ENCODE assay signal across 6 cellular contexts in genomic region chr16:30064746-30065111, GRCh38. TPM values are rescaled to one million over a fixed set of nuclear protein-coding genes. Genes with fewer than 3 reads are reported as not detected.
A peak's percentile ranks its signal among the peaks of the same experiment; 100 is the strongest.
DNase-seq lines count a peak whose midpoint lies in the region; ATAC-seq and TF ChIP-seq lines count a peak whose summit lies in the region.

No MANE protein-coding gene starts in this region.

- H3K14ac ChIP-seq in H9 (ENCODE audit: insufficient read depth, low read length): no peak overlapping the region; the same call in 1 of the 2 replicates

- peaks cover 17% of the 10 kb centered on the region for H3K23me2 ChIP-seq in H9 (ENCODE audit: insufficient read length, low read depth, low read length, poor library complexity, severe bottlenecking)

- H2BK12ac ChIP-seq in H9 (ENCODE audit: insufficient read length, low read depth, low read length): no peak overlapping the region

- H4K20me1 ChIP-seq in H9 (ENCODE audit: control insufficient read depth, insufficient read depth, insufficient read length) (no peaks in the 10 kb centered on the region), mammary epithelial cell (ENCODE audit: insufficient read depth, low read length) (peaks cover 7% of the 10 kb centered on the region)

- peaks cover 29 to 39% (median 31%) of the 10 kb centered on the region in 3 experiments for H3K36me3 Mint-ChIP-seq in H9 (ENCODE audit: insufficient read depth in 1 of 3, low read depth in 3 of 3)

- peaks cover 7% of the 10 kb centered on the region for H3K79me1 ChIP-seq in H9 (ENCODE audit: insufficient read depth, low read depth, low read length, poor library complexity, severe bottlenecking)

- H3K36me3 ChIP-seq in mammary epithelial cell (ENCODE audit: insufficient read depth, low read length): peaks cover 29% of the 10 kb centered on the region
- H3K36me3 ChIP-seq in neuron (ENCODE audit: insufficient read depth, low read length): peaks cover 33% of the 10 kb centered on the region

- dilution Hi-C loops in mammary epithelial cell (cut with HindIII; ENCODE audit: low sequenced_read_pairs): no loop called here

- H4K91ac ChIP-seq in H9 (ENCODE audit: insufficient read length, low read depth, low read length): no peak overlapping the region

- no peak overlapping the region for H2AFZ ChIP-seq in H9 (ENCODE audit: low read length)
- peak overlapping the region; percentile 81 for H2AFZ ChIP-seq in mammary epithelial cell (ENCODE audit: low read depth, low read length)
- H2AFZ ChIP-seq in neuron (ENCODE audit: low read depth, low read length): peak overlapping the region; percentile 65

- H3K4me3 ChIP-seq in mammary epithelial cell (replicated peaks in 1 of 3; ENCODE audit: insufficient read depth in 1 of 3, low read depth in 2 of 3, low read length in 3 of 3) (peak overlapping the region; percentile 38 to 100 (median 59)), neuron (ENCODE audit: low read length) (peak overlapping the region; percentile 80)

- H3K4me3 Mint-ChIP-seq in H9: peak overlapping the region; percentile 88 to 94

- H3K79me2 ChIP-seq in H9 (ENCODE audit: insufficient read depth, low read length) (peaks cover 12% of the 10 kb centered on the region; the same call in 1 of the 2 replicates), mammary epithelial cell (ENCODE audit: insufficient read depth, low read length) (peaks cover 52% of the 10 kb centered on the region)

- no peak overlapping the region for H3K56ac ChIP-seq in H9 (ENCODE audit: insufficient read length, low read depth, low read length)

- no peaks in the 10 kb centered on the region; a peak in 1 of 5 replicates for H3K9me3 Mint-ChIP-seq in H9

- H4K8ac ChIP-seq in H9 (replicated peaks; ENCODE audit: insufficient read length, low read depth, low read length): no peak overlapping the region

- H3K4ac ChIP-seq in H9 (ENCODE audit: low read depth, low read length): no peak overlapping the region

- H3T11ph ChIP-seq in H9 (ENCODE audit: low read length): no peak overlapping the region

- peak overlapping the region; percentile 57 for H3K27ac ChIP-seq in H9 (ENCODE audit: insufficient read length, low read depth, low read length)
- H3K27ac ChIP-seq in mammary epithelial cell (ENCODE audit: insufficient read depth, low read depth, low read length): peak overlapping the region; percentile 81

- H3K27me3 ChIP-seq in H9 (ENCODE audit: insufficient read depth, low read length) (no peaks in the 10 kb centered on the region), mammary epithelial cell (ENCODE audit: insufficient read depth, low read length) (no peaks in the 10 kb centered on the region), neuron (ENCODE audit: insufficient read depth, low read length) (no peaks in the 10 kb centered on the region)

- no CpG with 5 or more reads among the region's 26 CpGs for WGBS in H9 (ENCODE audit: extremely low coverage, insufficient read length, low lambda C conversion rate)
- 2% methylated on average over 7 of the region's 26 CpGs for WGBS in mammary epithelial cell (ENCODE audit: low coverage, missing lambda C conversion rate)

- H3K4me1 ChIP-seq in H9 (ENCODE audit: insufficient read depth, low read length) (no peaks in the 10 kb centered on the region; the same call in 1 of the 2 replicates), mammary epithelial cell (ENCODE audit: insufficient read depth, low read length) (peaks cover 36% of the 10 kb centered on the region), neuron (ENCODE audit: insufficient read depth, low read length) (peaks cover 30% of the 10 kb centered on the region)

- TF ChIP-seq CTCF in H9 (conservative IDR thresholded peaks at IDR 0.05) (no peak), mammary epithelial cell (conservative IDR thresholded peaks at IDR 0.05 in 1 of 2, IDR thresholded peaks at IDR 0.05 in 1 of 2; ENCODE audit: extremely low read depth in 1 of 2, insufficient read depth in 1 of 2, low read depth in 1 of 2, low read length in 2 of 2) (no peak)

- no peak overlapping the region for H2BK120ac ChIP-seq in H9 (ENCODE audit: low read depth, low read length, poor library complexity, severe bottlenecking)

- peak overlapping the region; percentile 80 for H3K18ac ChIP-seq in H9 (ENCODE audit: insufficient read length, low read depth, low read length)

- intact Hi-C loops in mammary epithelial cell (cut with micrococcal nuclease): loop anchor here (1.0 to 10.0 kb wide), 3 partner anchors 11 to 570 kb away; partner anchors contain the start of genes HIRIP3 and INO80E

- H2BK20ac ChIP-seq in H9 (ENCODE audit: low read depth, low read length, poor library complexity, severe bottlenecking): no peak overlapping the region

- H2BK15ac ChIP-seq in H9 (ENCODE audit: low read depth, low read length): no peak overlapping the region

- H2AK5ac ChIP-seq in H9 (ENCODE audit: insufficient read length, low read length): no peak overlapping the region

- H2BK5ac ChIP-seq in H9 (ENCODE audit: insufficient read length, low read length): no peak overlapping the region

- peak overlapping the region in 2 of 3 experiments; percentile 98 to 99; a peak in 4 of 7 replicates for H3K27ac Mint-ChIP-seq in H9

- ATAC-seq in GM18502 (IDR thresholded peaks at IDR 0.05; ENCODE audit: poor library complexity, unreplicated experiment): no peak

- H3K4me2 ChIP-seq in H9 (ENCODE audit: insufficient read depth, insufficient read length, low read length): peak overlapping the region; percentile 89
- peak overlapping the region; percentile 91 for H3K4me2 ChIP-seq in mammary epithelial cell (ENCODE audit: insufficient read depth, low read depth, low read length)

- CTCF ChIA-PET in mammary epithelial cell (lab: Charles Lee; ENCODE audit: low non-redundant PET): no interaction called here

- no peaks in the 10 kb centered on the region; the same call in 1 of the 2 replicates for H3K27me3 Mint-ChIP-seq in H9 (ENCODE audit: low read depth)

- no peak overlapping the region for H4K5ac ChIP-seq in H9 (ENCODE audit: insufficient read length, low read depth, low read length)

- no peaks in the 10 kb centered on the region for H3K9me3 ChIP-seq in H9 (ENCODE audit: control insufficient read depth, low read depth, low read length)
- no peaks in the 10 kb centered on the region for H3K9me3 ChIP-seq in mammary epithelial cell (replicated peaks; ENCODE audit: insufficient read depth, low read length)
- H3K9me3 ChIP-seq in neuron (ENCODE audit: low read length): no peaks in the 10 kb centered on the region

- DNase-seq in H9 (peak; percentile 78), mammary epithelial cell (no peak), H4 (ENCODE audit: low spot score) (no peak), NCI-H345 treated with DMSO at 0.1 percent for 48 hours (lab: John Stamatoyannopoulos, UW; ENCODE audit: unreplicated experiment) (no peak)

- H3K4me1 Mint-ChIP-seq in H9: peaks cover 25 to 39% of the 10 kb centered on the region in 2 experiments

- no peak overlapping the region for H3K23ac ChIP-seq in H9 (ENCODE audit: insufficient read length, low read depth, low read length)

- no TSS peak for BruUV-seq in mammary epithelial cell (replicated peaks; lab: Mats Ljungman, UMichigan)

- H3K9ac ChIP-seq in H9 (ENCODE audit: extremely low read depth, insufficient read length, low read length) (peak overlapping the region; percentile 75), mammary epithelial cell (ENCODE audit: insufficient read depth, low read length) (peak overlapping the region; percentile 77)

- in situ Hi-C loops in mammary epithelial cell (cut with MboI; ENCODE audit: low sequenced_read_pairs in 2 of 2): no loop called here

RNA-seq across cellular contexts. Expression of gene ALDOA, which starts 0.8 kb away (rescaled TPM):
- total RNA-seq in H9 (2021) (1,356 and 1,375 TPM in 2 replicates), mammary epithelial cell (1,000 to 10,000 TPM in 1 of 2 donors, 100 to 1,000 TPM in 1; 758 to 2,329 TPM)
- 2,512 TPM for polyA plus RNA-seq in mammary epithelial cell
- 3,207 TPM for polyA minus RNA-seq in mammary epithelial cell
- total RNA-seq in H4 (2014; rRNA removed; shearing (Covaris generic)): 1,896 and 1,920 TPM in 2 replicates

RNA-seq across cellular contexts. Expression of gene PPP4C, which starts 11.1 kb away (rescaled TPM):
- total RNA-seq in H9 (2021): 162 and 163 TPM in 2 replicates
- total RNA-seq in mammary epithelial cell: 100 to 1,000 TPM; 125 to 221 TPM
- polyA plus RNA-seq in mammary epithelial cell: 193 TPM
- polyA minus RNA-seq in mammary epithelial cell: 303 TPM
- total RNA-seq in H4 (2014; rRNA removed; shearing (Covaris generic)): 117 and 139 TPM in 2 replicates

RNA-seq across cellular contexts. Expression of gene TBX6, which starts 27.0 kb away (rescaled TPM):
- 1.6 and 1.9 TPM in 2 replicates for total RNA-seq in H9 (2021)
- under 1 TPM in 1 of 2 donors, not detected in 1; 0.73 TPM for total RNA-seq in mammary epithelial cell
- polyA plus RNA-seq in mammary epithelial cell: 0.05 TPM
- not detected for polyA minus RNA-seq in mammary epithelial cell
- not detected in 2 replicates for total RNA-seq in H4 (2014; rRNA removed; shearing (Covaris generic))

RNA-seq across cellular contexts. Expression of gene YPEL3, which starts 31.3 kb away (rescaled TPM):
- total RNA-seq in H9 (2021) (26.3 and 27.5 TPM in 2 replicates), mammary epithelial cell (10 to 100 TPM in 1 of 2 donors, 1 to 10 TPM in 1; 9.5 to 25.8 TPM)
- polyA plus RNA-seq in mammary epithelial cell: 16.3 TPM
- polyA minus RNA-seq in mammary epithelial cell: 19.2 TPM
- total RNA-seq in H4 (2014; rRNA removed; shearing (Covaris generic)): 4.1 and 6.7 TPM in 2 replicates

RNA-seq across cellular contexts. Expression of gene TLCD3B, which starts 33.7 kb away (rescaled TPM):
- 20.9 and 22.3 TPM in 2 replicates for total RNA-seq in H9 (2021)
- total RNA-seq in mammary epithelial cell: not detected
- 0.15 TPM for polyA plus RNA-seq in mammary epithelial cell
- not detected for polyA minus RNA-seq in mammary epithelial cell
- 0.04 TPM in 1 of 2 replicates, not detected in the other for total RNA-seq in H4 (2014; rRNA removed; shearing (Covaris generic))
